1 cellular context compared by ENCODE assay signal in genomic region chr7:891805-892204, GRCh38.
TF ChIP-seq lines count a peak whose summit lies in the region.

No MANE protein-coding gene starts in this region.

TF ChIP-seq in H1, 55 proteins besides CTCF, POLR2A, EP300 and RAD21 (continued from another document):
- TF ChIP-seq PHF8 (conservative IDR thresholded peaks at IDR 0.05; ENCODE audit: low read depth, low read length), result no peak
- no peak for TF ChIP-seq GABPA (IDR thresholded peaks at IDR 0.05; ENCODE audit: borderline replicate concordance, insufficient read depth, low read length)
- no peak for TF ChIP-seq POLR2AphosphoS5 (IDR thresholded peaks at IDR 0.05; ENCODE audit: low read depth, low read length)
- no peak for TF ChIP-seq RFX5 (IDR thresholded peaks at IDR 0.05; ENCODE audit: borderline replicate concordance, low read depth, low read length)
- no peak for TF ChIP-seq KDM4A (IDR thresholded peaks at IDR 0.05; ENCODE audit: low read depth, low read length, severe bottlenecking)
- TF ChIP-seq CREB1 (IDR thresholded peaks at IDR 0.05), result no peak
- no peak for TF ChIP-seq CTBP2 (IDR thresholded peaks at IDR 0.05; ENCODE audit: borderline replicate concordance, insufficient read depth, insufficient read length, low read length)
- no peak for TF ChIP-seq ASH2L (IDR thresholded peaks at IDR 0.05; ENCODE audit: low read length)
- no peak for TF ChIP-seq TEAD4 (IDR thresholded peaks at IDR 0.05; ENCODE audit: low read depth, low read length)
TF ChIP-seq in H1: peak in this region for 0.
